Comparison of ENCODE assay signal across 26 cellular contexts in genomic region chr6:97665410-97665809, GRCh38.
"Had no signal": no experiment of that assay in that cellular context is flagged by ENCODE, and none has a peak within 500 bp of the region (broad histone marks: within the 10 kb centered on the region; RNA-seq: fewer than 3 reads in every experiment).

No MANE protein-coding gene starts in this region.

- H3K9me3 ChIP-seq: colonic mucosa, esophagus squamous epithelium, heart right ventricle, lower lobe of right lung, right atrium auricular region, sigmoid colon, thoracic aorta, tibial nerve, upper lobe of right lung, uterus had no signal

- H3K4me1 Mint-ChIP-seq: stimulated activated memory B cell treated with anti-CD40 and anti-IgM and Interleukin-4, amounts not matched to agents 10 μg/mL and 1 μg/mL and 100 μg/mL, for 72 hours had no signal

- H3K4me3 Mint-ChIP-seq: dendritic cell treated with granulocyte-macrophage colony-stimulating factor and Interleukin-4, amounts not matched to agents 40 ng/mL and 50 ng/mL, for 4 days; natural killer cell treated with Interleukin-12 subunit alpha and Interleukin-12 subunit beta and Interleukin-15 and Interleukin-18, amount 100 ng/mL, for 72 hours; neural crest cell; stimulated activated memory B cell treated with anti-CD40 and anti-IgM and Interleukin-4, amounts not matched to agents 10 μg/mL and 1 μg/mL and 100 μg/mL, for 72 hours had no signal

- H2AFZ ChIP-seq: parathyroid adenoma had no signal

- H3K36me3 Mint-ChIP-seq: stimulated activated memory B cell treated with anti-CD40 and anti-IgM and Interleukin-4, amounts not matched to agents 10 μg/mL and 1 μg/mL and 100 μg/mL, for 72 hours had no signal

- H3K9me3 Mint-ChIP-seq: dendritic cell treated with granulocyte-macrophage colony-stimulating factor and Interleukin-4, amounts not matched to agents 40 ng/mL and 50 ng/mL, for 4 days; neural crest cell; stimulated activated memory B cell treated with anti-CD40 and anti-IgM and Interleukin-4, amounts not matched to agents 10 μg/mL and 1 μg/mL and 100 μg/mL, for 72 hours had no signal

- H3K27ac ChIP-seq: colonic mucosa, esophagus squamous epithelium, heart right ventricle, lower lobe of right lung, parathyroid adenoma, right atrium auricular region, sigmoid colon, thoracic aorta, tibial nerve, upper lobe of right lung, uterus had no signal

- FAIRE-seq: endothelial cell of umbilical vein, keratinocyte had no signal

- H3K27ac Mint-ChIP-seq: dendritic cell treated with granulocyte-macrophage colony-stimulating factor and Interleukin-4, amounts not matched to agents 40 ng/mL and 50 ng/mL, for 4 days; natural killer cell treated with Interleukin-12 subunit alpha and Interleukin-12 subunit beta and Interleukin-15 and Interleukin-18, amount 100 ng/mL, for 72 hours; progenitor cell of endocrine pancreas; stimulated activated memory B cell treated with anti-CD40 and anti-IgM and Interleukin-4, amounts not matched to agents 10 μg/mL and 1 μg/mL and 100 μg/mL, for 72 hours had no signal

- DNase-seq: colonic mucosa; effector CD8-positive, alpha-beta T cell; esophagus squamous epithelium; foreskin melanocyte; glutamatergic neuron; heart right ventricle; hippocampal formation; left ventricle myocardium superior; lower lobe of right lung; sigmoid colon; stimulated activated CD4-positive, alpha-beta T cell treated with anti-CD3 and anti-CD28 coated beads, Interleukin-4, amount 100 ng/mL, for 4 hours; stimulated activated naive CD8-positive, alpha-beta T cell treated with anti-CD3 and anti-CD28 coated beads, Interleukin-15, Interleukin-2, amounts not matched to agents 100 U/mL and 50 U/mL, for 24 hours; substantia nigra; upper lobe of right lung; uterus had no signal

- H3K36me3 ChIP-seq: colonic mucosa, esophagus squamous epithelium, heart right ventricle, lower lobe of right lung, right atrium auricular region, sigmoid colon, thoracic aorta, tibial nerve, upper lobe of right lung, uterus had no signal

- H3K4me3 ChIP-seq: colonic mucosa, esophagus squamous epithelium, heart right ventricle, lower lobe of right lung, right atrium auricular region, sigmoid colon, thoracic aorta, tibial nerve, upper lobe of right lung, uterus had no signal

- H3K27me3 ChIP-seq: colonic mucosa, heart right ventricle, right atrium auricular region, sigmoid colon, tibial nerve, upper lobe of right lung, uterus had no signal

- H3K4me1 ChIP-seq: colonic mucosa, lower lobe of right lung, parathyroid adenoma, right atrium auricular region, upper lobe of right lung, uterus had no signal

- H3K79me2 ChIP-seq: parathyroid adenoma had no signal

- H3K27me3 Mint-ChIP-seq: dendritic cell treated with granulocyte-macrophage colony-stimulating factor and Interleukin-4, amounts not matched to agents 40 ng/mL and 50 ng/mL, for 4 days; natural killer cell treated with Interleukin-12 subunit alpha and Interleukin-12 subunit beta and Interleukin-15 and Interleukin-18, amount 100 ng/mL, for 72 hours; stimulated activated memory B cell treated with anti-CD40 and anti-IgM and Interleukin-4, amounts not matched to agents 10 μg/mL and 1 μg/mL and 100 μg/mL, for 72 hours had no signal

- ATAC-seq: heart right ventricle; left ventricle myocardium superior; lower lobe of right lung; natural killer cell treated with Interleukin-12 subunit alpha and Interleukin-12 subunit beta and Interleukin-15 and Interleukin-18, amount 100 ng/mL, for 72 hours; stimulated activated memory B cell treated with anti-CD40 and anti-IgM and Interleukin-4, amounts not matched to agents 10 μg/mL and 1 μg/mL and 100 μg/mL, for 72 hours; stimulated activated naive CD8-positive, alpha-beta T cell treated with anti-CD3 and anti-CD28 coated beads, Interleukin-15, Interleukin-2, amounts not matched to agents 100 U/mL and 50 U/mL, for 24 hours; upper lobe of right lung had no signal
